Comparison of ENCODE assay signal across 1 cellular context in genomic region chr2:219642465-219643083, GRCh38.
TF ChIP-seq lines count a peak whose summit lies in the region.

No MANE protein-coding gene starts in this region.

TF ChIP-seq in HepG2, 621 proteins besides CTCF, POLR2A, EP300 and RAD21 (continued from another document and continues in another):
- TF ChIP-seq ZNF101 (CRISPR knock-in tag; IDR thresholded peaks at IDR 0.05; ENCODE audit: borderline replicate concordance, low read depth) = no peak
- TF ChIP-seq RFX3 (CRISPR knock-in tag; IDR thresholded peaks at IDR 0.05) = peak; percentile 94
- TF ChIP-seq ZNF235 (CRISPR knock-in tag; IDR thresholded peaks at IDR 0.05; ENCODE audit: borderline replicate concordance) = no peak; the same call in 1 of the 2 replicates
- TF ChIP-seq ZMYM2 (CRISPR knock-in tag; IDR thresholded peaks at IDR 0.05) = no peak
- no peak for TF ChIP-seq PLSCR1 (CRISPR knock-in tag; IDR thresholded peaks at IDR 0.05; ENCODE audit: borderline replicate concordance)
- TF ChIP-seq ZNF496 (CRISPR knock-in tag; IDR thresholded peaks at IDR 0.05; ENCODE audit: insufficient replicate concordance) = no peak
- TF ChIP-seq ZNF318 (CRISPR knock-in tag; IDR thresholded peaks at IDR 0.05) = no peak
- TF ChIP-seq TGIF2 (CRISPR knock-in tag; IDR thresholded peaks at IDR 0.05) = 0 out of 2 replicates have a peak, but pooled peaks have one; percentile 57
- TF ChIP-seq FOXA1 (IDR thresholded peaks at IDR 0.05) = no peak
- peak; percentile 61; the same call in 1 of the 2 replicates for TF ChIP-seq FOXA1 (CRISPR knock-in tag; IDR thresholded peaks at IDR 0.05)
- TF ChIP-seq ZBTB26 (CRISPR knock-in tag; IDR thresholded peaks at IDR 0.05; ENCODE audit: borderline replicate concordance) = peak; percentile 86; the same call in 1 of the 2 replicates
- TF ChIP-seq LRRFIP1 (CRISPR knock-in tag; conservative IDR thresholded peaks at IDR 0.05) = no peak
- TF ChIP-seq ZNF296 (CRISPR knock-in tag; conservative IDR thresholded peaks at IDR 0.05) = no peak
- TF ChIP-seq ZFP82 (CRISPR knock-in tag; IDR thresholded peaks at IDR 0.05; ENCODE audit: borderline replicate concordance) = no peak
- no peak for TF ChIP-seq MTF1 (CRISPR knock-in tag; IDR thresholded peaks at IDR 0.05)
- no peak for TF ChIP-seq CBX2 (IDR thresholded peaks at IDR 0.05; ENCODE audit: low read depth, low read length)
- TF ChIP-seq CBX2 (CRISPR knock-in tag; IDR thresholded peaks at IDR 0.05; ENCODE audit: low read depth) = no peak
- no peak for TF ChIP-seq ZNF251 (CRISPR knock-in tag; IDR thresholded peaks at IDR 0.05)
- peak; percentile 82; the same call in 1 of the 2 replicates for TF ChIP-seq ZNF280D (CRISPR knock-in tag; IDR thresholded peaks at IDR 0.05)
- TF ChIP-seq THRA (CRISPR knock-in tag; IDR thresholded peaks at IDR 0.05; ENCODE audit: borderline replicate concordance) = peak; percentile 93
- TF ChIP-seq MXI1 (IDR thresholded peaks at IDR 0.05; ENCODE audit: borderline replicate concordance, low read depth, low read length) = peak; percentile 90; the same call in 2 of the 3 replicates
- TF ChIP-seq ZNF207 (IDR thresholded peaks at IDR 0.05; ENCODE audit: borderline replicate concordance) = no peak
- TF ChIP-seq ZFAT (CRISPR knock-in tag; conservative IDR thresholded peaks at IDR 0.05) = no peak
- peak; percentile 65 for TF ChIP-seq HNRNPLL (IDR thresholded peaks at IDR 0.05; ENCODE audit: low read depth, low read length, poor library complexity, severe bottlenecking)
- peak; percentile 21; the same call in 1 of the 2 replicates for TF ChIP-seq HCFC1 (IDR thresholded peaks at IDR 0.05; ENCODE audit: low read depth, low read length)
- TF ChIP-seq SMARCE1 (IDR thresholded peaks at IDR 0.05; ENCODE audit: borderline replicate concordance) = no peak
- TF ChIP-seq TBX2 (CRISPR knock-in tag; IDR thresholded peaks at IDR 0.05; ENCODE audit: borderline replicate concordance) = peak; percentile 71
- TF ChIP-seq ZNF607 (CRISPR knock-in tag; IDR thresholded peaks at IDR 0.05; ENCODE audit: borderline replicate concordance) = no peak
- TF ChIP-seq PITX1 (CRISPR knock-in tag; IDR thresholded peaks at IDR 0.05) = peak; percentile 88
- TF ChIP-seq SUZ12 (IDR thresholded peaks at IDR 0.05; ENCODE audit: low read depth, low read length) = peak; percentile 35; the same call in 1 of the 2 replicates
- TF ChIP-seq ZNF570 (CRISPR knock-in tag; IDR thresholded peaks at IDR 0.05; ENCODE audit: borderline replicate concordance) = no peak
- TF ChIP-seq NFATC3 (CRISPR knock-in tag; IDR thresholded peaks at IDR 0.05) = no peak
- no peak for TF ChIP-seq ZNF720 (CRISPR knock-in tag; IDR thresholded peaks at IDR 0.05)
- TF ChIP-seq ZNF589 (CRISPR knock-in tag; conservative IDR thresholded peaks at IDR 0.05) = no peak
- no peak for TF ChIP-seq ZNF609 (CRISPR knock-in tag; IDR thresholded peaks at IDR 0.05; ENCODE audit: borderline replicate concordance)
- TF ChIP-seq MED8 (CRISPR knock-in tag; IDR thresholded peaks at IDR 0.05; ENCODE audit: insufficient replicate concordance) = no peak
